In genomic region chr17:80064696-80065095, GRCh38 we compare ENCODE assay signal across 18 cellular contexts. TPM values are rescaled to one million over a fixed set of nuclear protein-coding genes. Genes with fewer than 3 reads are reported as not detected.
DNase-seq lines count a peak whose midpoint lies in the region; ATAC-seq and TF ChIP-seq lines count a peak whose summit lies in the region.
"Had no signal": no experiment of that assay in that cellular context is flagged by ENCODE, and none has a peak within 500 bp of the region (broad histone marks: within the 10 kb centered on the region; RNA-seq: fewer than 3 reads in every experiment).

No MANE protein-coding gene starts in this region.

- peaks cover 44% of the 10 kb centered on the region for H3K4me1 Mint-ChIP-seq in Calu3 (ENCODE audit: low read depth, unreplicated experiment)
- H3K4me1 Mint-ChIP-seq: CD4-positive, CD25-positive, alpha-beta regulatory T cell; stimulated activated effector memory CD8-positive, alpha-beta T cell treated with anti-CD3 and anti-CD28 coated beads, Interleukin-12 subunit alpha, Interleukin-12 subunit beta, amount 100 ng/mL, for 72 hours had no signal

- TF ChIP-seq POLR2A in Peyer's patch (IDR thresholded peaks at IDR 0.05), result no peak
- TF ChIP-seq POLR2A in sigmoid colon (IDR thresholded peaks at IDR 0.05), result no peak

- intact Hi-C loops in Calu3 (cut with micrococcal nuclease; ENCODE audit: unreplicated experiment), result no loop called here
- intact Hi-C loops in sigmoid colon (cut with DNase I), result no loop called here

- DNase-seq in Calu3 (no peak), Peyer's patch (no peak), sigmoid colon (no peak), Ammon's horn (ENCODE audit: low spot score) (no peak), NOMO-1 (lab: John Stamatoyannopoulos, UW; ENCODE audit: unreplicated experiment in 2 of 2) (no peak)
- DNase-seq in activated CD4-positive, CD25-positive, alpha-beta regulatory T cell (lab: John Stamatoyannopoulos, UW), result no peak
- DNase-seq: activated naive CD4-positive, alpha-beta T cell treated with anti-CD3 and anti-CD28 coated beads for 36 hours; activated T-cell treated with anti-CD3 and anti-CD28 coated beads, Interleukin-2, amount 50 U/mL, for 24 hours; CD4-positive, CD25-positive, alpha-beta regulatory T cell; NCI-H1417; NCI-H524 treated with DMSO at 0.1 percent for 48 hours had no signal

- H3K27ac ChIP-seq in Peyer's patch (peak overlapping the region; percentile 8 to 77 (median 56)), esophagus (ENCODE audit: low read depth in 2 of 2, low read length in 1 of 2) (peak overlapping the region; percentile 18 to 29), sigmoid colon (peak overlapping the region; percentile 17 to 65 (median 58))
- H3K27ac ChIP-seq: right lobe of liver had no signal

- H3K36me3 ChIP-seq in Peyer's patch, result no peaks in the 10 kb centered on the region
- H3K36me3 ChIP-seq in esophagus (ENCODE audit: control insufficient read depth in 2 of 2, insufficient read depth in 2 of 2, low read length in 1 of 2), result no peaks in the 10 kb centered on the region
- no peaks in the 10 kb centered on the region for H3K36me3 ChIP-seq in sigmoid colon
- H3K36me3 ChIP-seq: right lobe of liver had no signal

- TF ChIP-seq EP300 in sigmoid colon (IDR thresholded peaks at IDR 0.05), result no peak

- no peaks in the 10 kb centered on the region for H3K27me3 Mint-ChIP-seq in Calu3 (ENCODE audit: unreplicated experiment)
- H3K27me3 Mint-ChIP-seq: activated T-cell treated with anti-CD3 and anti-CD28 coated beads, Interleukin-2, amount 50 U/mL, for 24 hours; CD4-positive, CD25-positive, alpha-beta regulatory T cell had no signal

- H3K9me3 ChIP-seq in Peyer's patch (no peaks in the 10 kb centered on the region), esophagus (ENCODE audit: control insufficient read depth in 2 of 2, insufficient read depth in 1 of 2, low read depth in 1 of 2, low read length in 1 of 2) (no peaks in the 10 kb centered on the region), sigmoid colon (no peaks in the 10 kb centered on the region)
- H3K9me3 ChIP-seq: right lobe of liver, testis had no signal

- no peak overlapping the region for H3K4me3 ChIP-seq in Peyer's patch
- H3K4me3 ChIP-seq in esophagus (ENCODE audit: low read depth in 1 of 2, low read length in 2 of 2), result no peak overlapping the region
- H3K4me3 ChIP-seq in sigmoid colon, result no peak overlapping the region
- H3K4me3 ChIP-seq: GM12878, right lobe of liver, testis had no signal

- 83 to 86% methylated on average over 8 of the region's 8 CpGs for whole genome bisulfite sequencing in esophagus, 2 donors
- WGBS in sigmoid colon, 2 donors, result 83 to 86% methylated on average over 8 of the region's 8 CpGs

- ATAC-seq in GM18511 (IDR thresholded peaks at IDR 0.05; ENCODE audit: unreplicated experiment), result no peak
- ATAC-seq: GM12878; stimulated activated effector memory CD8-positive, alpha-beta T cell treated with anti-CD3 and anti-CD28 coated beads, Interleukin-12 subunit alpha, Interleukin-12 subunit beta, amount 100 ng/mL, for 72 hours had no signal

- peaks cover 14% of the 10 kb centered on the region for H3K36me3 Mint-ChIP-seq in Calu3 (ENCODE audit: insufficient read depth, unreplicated experiment)
- H3K36me3 Mint-ChIP-seq: CD4-positive, CD25-positive, alpha-beta regulatory T cell; stimulated activated effector memory CD8-positive, alpha-beta T cell treated with anti-CD3 and anti-CD28 coated beads, Interleukin-12 subunit alpha, Interleukin-12 subunit beta, amount 100 ng/mL, for 72 hours had no signal

- no peaks in the 10 kb centered on the region for H3K27me3 ChIP-seq in Peyer's patch
- H3K27me3 ChIP-seq in esophagus (ENCODE audit: control insufficient read depth in 1 of 2, insufficient read depth in 2 of 2, low read length in 2 of 2), result no peaks in the 10 kb centered on the region
- no peaks in the 10 kb centered on the region for H3K27me3 ChIP-seq in sigmoid colon
- H3K27me3 ChIP-seq: right lobe of liver, testis had no signal

- H3K4me3 Mint-ChIP-seq in Calu3 (ENCODE audit: low read depth, unreplicated experiment), result no peak overlapping the region
- H3K4me3 Mint-ChIP-seq: activated naive CD4-positive, alpha-beta T cell treated with anti-CD3 and anti-CD28 coated beads for 36 hours; activated T-cell treated with anti-CD3 and anti-CD28 coated beads, Interleukin-2, amount 50 U/mL, for 24 hours; CD4-positive, CD25-positive, alpha-beta regulatory T cell; stimulated activated effector memory CD8-positive, alpha-beta T cell treated with anti-CD3 and anti-CD28 coated beads, Interleukin-12 subunit alpha, Interleukin-12 subunit beta, amount 100 ng/mL, for 72 hours had no signal

- peak overlapping the region; percentile 67 for H3K27ac Mint-ChIP-seq in Calu3 (ENCODE audit: unreplicated experiment)
- H3K27ac Mint-ChIP-seq: activated naive CD4-positive, alpha-beta T cell treated with anti-CD3 and anti-CD28 coated beads for 36 hours; activated T-cell treated with anti-CD3 and anti-CD28 coated beads, Interleukin-2, amount 50 U/mL, for 24 hours; CD4-positive, CD25-positive, alpha-beta regulatory T cell; stimulated activated effector memory CD8-positive, alpha-beta T cell treated with anti-CD3 and anti-CD28 coated beads, Interleukin-12 subunit alpha, Interleukin-12 subunit beta, amount 100 ng/mL, for 72 hours had no signal

- CTCF ChIA-PET in Calu3 (lab: Charles Lee), result interaction anchor here (0.8 kb wide), 1 partner anchor 59 kb away, joined by 4 read pairs; no protein-coding TSS in a partner anchor

- TF ChIP-seq CTCF in Calu3 (IDR thresholded peaks at IDR 0.05; ENCODE audit: unreplicated experiment) (no peak), Peyer's patch (IDR thresholded peaks at IDR 0.05) (no peak), sigmoid colon (IDR thresholded peaks at IDR 0.05) (no peak)

- BruUV-seq in Calu3 (replicated peaks; lab: Mats Ljungman, UMichigan), result no TSS peak

- H3K4me1 ChIP-seq in Peyer's patch, result peaks cover 0 to 19% (median 0%) of the 10 kb centered on the region in 4 donors
- H3K4me1 ChIP-seq in esophagus (ENCODE audit: control insufficient read depth in 2 of 2, insufficient read depth in 2 of 2, low read length in 1 of 2), result peaks cover 7 to 13% of the 10 kb centered on the region in 2 donors
- H3K4me1 ChIP-seq in sigmoid colon, result peaks cover 0 to 30% (median 22%) of the 10 kb centered on the region in 4 donors

- no peaks in the 10 kb centered on the region for H3K9me3 Mint-ChIP-seq in Calu3 (ENCODE audit: low read depth, unreplicated experiment)
- H3K9me3 Mint-ChIP-seq: activated naive CD4-positive, alpha-beta T cell treated with anti-CD3 and anti-CD28 coated beads for 36 hours; activated T-cell treated with anti-CD3 and anti-CD28 coated beads, Interleukin-2, amount 50 U/mL, for 24 hours; CD4-positive, CD25-positive, alpha-beta regulatory T cell; endodermal cell; stimulated activated effector memory CD8-positive, alpha-beta T cell treated with anti-CD3 and anti-CD28 coated beads, Interleukin-12 subunit alpha, Interleukin-12 subunit beta, amount 100 ng/mL, for 72 hours had no signal

RNA-seq across cellular contexts. Expression of gene CCDC40, which starts 28.3 kb away (rescaled TPM):
- 9.9 and 13.3 TPM in 2 replicates for total RNA-seq in Calu3 (2022)
- 10 to 100 TPM in 2 of 4 donors, 1 to 10 TPM in 2; 2.8 to 54.5 (median 7.8) TPM for total RNA-seq in Peyer's patch
- polyA plus RNA-seq in esophagus, result 1 to 10 TPM in 1 of 2 donors, under 1 TPM in 1; 0.48 to 1.3 TPM
- total RNA-seq in sigmoid colon, result 10 to 100 TPM in 1 of 4 donors, 1 to 10 TPM in 3; 5.3 to 25.8 (median 6.4) TPM
- polyA plus RNA-seq in sigmoid colon, result 1 to 10 TPM in 1 of 3 donors, not detected in 2; 1.4 TPM
- polyA plus RNA-seq: CD4-positive, CD25-positive, alpha-beta regulatory T cell had no signal

RNA-seq across cellular contexts. Expression of gene TBC1D16, which starts 29.0 kb away (rescaled TPM):
- total RNA-seq in Calu3 (2022) (31.2 and 35.9 TPM in 2 replicates), Peyer's patch (10 to 100 TPM; 11.9 to 29.7 (median 22.2) TPM), sigmoid colon (10 to 100 TPM; 15.1 to 21.9 (median 16.2) TPM)
- polyA plus RNA-seq in esophagus (1 to 10 TPM; 2.4 to 3.8 TPM), sigmoid colon (10 to 100 TPM in 1 of 3 donors, 1 to 10 TPM in 2; 3.6 to 17.2 (median 4.2) TPM)

RNA-seq across cellular contexts. Expression of gene GAA, which starts 36.7 kb away (rescaled TPM):
- total RNA-seq in Calu3 (2022) (73.1 and 82.4 TPM in 2 replicates), Peyer's patch (10 to 100 TPM; 33.8 to 88.1 (median 42.3) TPM), sigmoid colon (10 to 100 TPM; 38.5 to 74.2 (median 54.4) TPM)
- polyA plus RNA-seq in esophagus (10 to 100 TPM; 10.1 to 14.3 TPM), sigmoid colon (10 to 100 TPM; 13.8 to 35.7 (median 30.7) TPM)
